In the genomic region with DNA sequence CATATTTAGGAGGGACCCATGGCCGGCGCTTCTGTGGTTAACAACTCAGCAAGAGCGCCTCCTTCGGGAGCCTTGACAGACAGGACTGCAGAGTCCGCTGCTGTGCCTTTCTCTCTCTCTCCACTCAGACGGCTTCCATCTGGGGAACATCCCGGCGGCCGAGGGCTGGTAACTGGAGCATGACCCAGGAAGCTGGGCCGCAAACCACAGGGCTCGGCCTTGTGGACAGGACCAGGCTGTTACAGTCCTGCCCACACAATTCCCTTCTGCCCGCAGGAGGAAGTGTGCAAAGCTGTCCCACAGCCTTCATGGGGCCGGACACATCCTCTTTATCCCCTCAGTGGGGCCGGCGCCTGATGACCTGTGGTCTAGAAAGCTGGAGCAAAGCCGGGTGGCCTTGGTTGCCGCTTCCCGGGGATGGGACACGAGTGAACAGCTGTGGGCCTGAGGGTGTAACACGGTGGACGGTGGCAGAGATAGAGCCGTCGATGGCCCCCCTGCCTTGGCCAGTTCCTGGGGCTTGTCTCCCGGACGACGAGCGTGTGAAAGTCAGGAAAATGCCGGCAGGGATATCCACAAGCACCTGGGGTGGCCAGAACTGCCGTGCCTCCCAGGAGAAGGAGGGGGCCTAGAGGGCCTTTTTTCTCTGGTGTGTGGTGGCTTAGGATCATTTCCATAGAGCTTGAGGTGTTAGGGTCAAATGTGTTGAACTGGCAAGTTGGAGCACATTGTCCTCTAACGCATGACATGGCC, we compare ENCODE assay signal across 10 cellular contexts. TPM values are rescaled to one million over a fixed set of nuclear protein-coding genes. Genes with fewer than 3 reads are reported as not detected.
DNase-seq lines count a peak whose midpoint lies in the region; ATAC-seq and TF ChIP-seq lines count a peak whose summit lies in the region.
"Had no signal": no experiment of that assay in that cellular context is flagged by ENCODE, and none has a peak within 500 bp of the region (broad histone marks: within the 10 kb centered on the region; RNA-seq: fewer than 3 reads in every experiment).

No MANE protein-coding gene starts in this region.

- ATAC-seq in naive thymus-derived CD4-positive, alpha-beta T cell: no peak
- ATAC-seq in GM18907 (IDR thresholded peaks at IDR 0.05; ENCODE audit: unreplicated experiment): no peak
- ATAC-seq: activated CD8-positive, alpha-beta memory T cell treated with anti-CD3 and anti-CD28 coated beads, Interleukin-2, amount 10 ng/mL, durations not matched to agents 7 days and 5 days had no signal

- H3K27me3 Mint-ChIP-seq in naive thymus-derived CD4-positive, alpha-beta T cell: peaks cover 0 to 15% (median 4%) of the 10 kb centered on the region in 5 donors
- H3K27me3 Mint-ChIP-seq: activated CD8-positive, alpha-beta memory T cell treated with anti-CD3 and anti-CD28 coated beads, Interleukin-2, amount 10 ng/mL, durations not matched to agents 7 days and 5 days had no signal

- H3K9me3 Mint-ChIP-seq in naive thymus-derived CD4-positive, alpha-beta T cell: no peaks in the 10 kb centered on the region

- intact Hi-C loops in naive thymus-derived CD4-positive, alpha-beta T cell (cut with micrococcal nuclease): loop anchor here (1.0 to 5.0 kb wide), 3 partner anchors 283 to 450 kb away; no protein-coding TSS in a partner anchor

- no peaks in the 10 kb centered on the region for H3K9me2 ChIP-seq in hepatocyte (replicated peaks; ENCODE audit: insufficient read depth)

- no peaks in the 10 kb centered on the region for H3K36me3 ChIP-seq in hepatocyte (replicated peaks; ENCODE audit: insufficient read depth, low read depth)
- no peaks in the 10 kb centered on the region for H3K36me3 ChIP-seq in naive thymus-derived CD4-positive, alpha-beta T cell (ENCODE audit: control insufficient read depth in 2 of 3, insufficient read depth in 3 of 3, low read length in 3 of 3)

- CTCF ChIA-PET in naive thymus-derived CD4-positive, alpha-beta T cell (lab: Charles Lee): no interaction called here

- peak overlapping the region; percentile 54 for H3K4me2 ChIP-seq in hepatocyte

- peak; percentile 37 for TF ChIP-seq CTCF in hepatocyte (IDR thresholded peaks at IDR 0.05; ENCODE audit: poor library complexity)

- H3K79me2 ChIP-seq in hepatocyte: no peaks in the 10 kb centered on the region

- DNase-seq in H4 (ENCODE audit: low spot score) (peak; percentile 95), astrocyte of the hippocampus (ENCODE audit: low read depth, low spot score) (peak; percentile 80), hepatocyte (ENCODE audit: low spot score) (peak; percentile 66), LoVo (ENCODE audit: low spot score) (no peak), NCI-H748 (lab: John Stamatoyannopoulos, UW; ENCODE audit: unreplicated experiment) (no peak)
- no peak for DNase-seq in naive thymus-derived CD4-positive, alpha-beta T cell
- DNase-seq: activated CD8-positive, alpha-beta memory T cell treated with anti-CD3 and anti-CD28 coated beads, Interleukin-2, amount 10 ng/mL, durations not matched to agents 7 days and 5 days; naive B cell had no signal

- H3K36me3 Mint-ChIP-seq in naive thymus-derived CD4-positive, alpha-beta T cell: no peaks in the 10 kb centered on the region
- H3K36me3 Mint-ChIP-seq: activated CD8-positive, alpha-beta memory T cell treated with anti-CD3 and anti-CD28 coated beads, Interleukin-2, amount 10 ng/mL, durations not matched to agents 7 days and 5 days; naive B cell had no signal

- 66% methylated on average over 30 of the region's 30 CpGs for WGBS in hepatocyte (ENCODE audit: low lambda C conversion rate, missing lambda C conversion rate)

- H3K4me3 Mint-ChIP-seq in naive thymus-derived CD4-positive, alpha-beta T cell: peak overlapping the region in 1 of 10 donors; percentile 26
- H3K4me3 Mint-ChIP-seq: activated CD8-positive, alpha-beta memory T cell treated with anti-CD3 and anti-CD28 coated beads, Interleukin-2, amount 10 ng/mL, durations not matched to agents 7 days and 5 days; naive B cell had no signal

- peaks cover 0 to 3% (median 0%) of the 10 kb centered on the region in 7 donors for H3K4me1 Mint-ChIP-seq in naive thymus-derived CD4-positive, alpha-beta T cell
- H3K4me1 Mint-ChIP-seq: activated CD8-positive, alpha-beta memory T cell treated with anti-CD3 and anti-CD28 coated beads, Interleukin-2, amount 10 ng/mL, durations not matched to agents 7 days and 5 days had no signal

- no peak overlapping the region for H3K27ac Mint-ChIP-seq in naive thymus-derived CD4-positive, alpha-beta T cell
- H3K27ac Mint-ChIP-seq: activated CD8-positive, alpha-beta memory T cell treated with anti-CD3 and anti-CD28 coated beads, Interleukin-2, amount 10 ng/mL, durations not matched to agents 7 days and 5 days had no signal

- H3K9me3 ChIP-seq in hepatocyte (ENCODE audit: low read depth): no peaks in the 10 kb centered on the region
- no peaks in the 10 kb centered on the region for H3K9me3 ChIP-seq in naive thymus-derived CD4-positive, alpha-beta T cell (ENCODE audit: control insufficient read depth in 2 of 3, low read length in 3 of 3)

- H4K20me1 ChIP-seq in hepatocyte (ENCODE audit: insufficient read depth, poor library complexity, severe bottlenecking): no peaks in the 10 kb centered on the region

- H3K4me3 ChIP-seq in hepatocyte (no peak overlapping the region), skin epidermis (no peak overlapping the region)
- H3K4me3 ChIP-seq in naive thymus-derived CD4-positive, alpha-beta T cell (ENCODE audit: low read length): no peak overlapping the region

- H3K27ac ChIP-seq in hepatocyte (peak overlapping the region; percentile 87), skin epidermis (peak overlapping the region in 20 of 21 experiments; percentile 36 to 92 (median 76))
- H3K27ac ChIP-seq in naive thymus-derived CD4-positive, alpha-beta T cell (ENCODE audit: low read depth, low read length): no peak overlapping the region

- H3K4me1 ChIP-seq in hepatocyte (ENCODE audit: insufficient read depth): peaks cover 40% of the 10 kb centered on the region
- H3K4me1 ChIP-seq in naive thymus-derived CD4-positive, alpha-beta T cell (ENCODE audit: control insufficient read depth in 2 of 2, insufficient read depth in 2 of 2, low read length in 2 of 2): no peaks in the 10 kb centered on the region

- H2AFZ ChIP-seq in hepatocyte: no peak overlapping the region

- H3K27me3 ChIP-seq in hepatocyte: no peaks in the 10 kb centered on the region
- H3K27me3 ChIP-seq in naive thymus-derived CD4-positive, alpha-beta T cell (ENCODE audit: control insufficient read depth in 2 of 2, insufficient read depth in 2 of 2, low read length in 2 of 2): no peaks in the 10 kb centered on the region

- POLR2A ChIA-PET in naive thymus-derived CD4-positive, alpha-beta T cell (lab: Charles Lee): no interaction called here

RNA-seq across cellular contexts. Expression of a gene that starts 50.1 kb away (rescaled TPM):
- total RNA-seq in H4 (2014; rRNA removed; shearing (Covaris generic)): 0.37 and 1.0 TPM in 2 replicates
- 185 and 201 TPM in 2 replicates for total RNA-seq in hepatocyte
- polyA plus RNA-seq in hepatocyte: 669 and 709 TPM in 2 replicates
- 1 to 10 TPM in 1 of 5 experiments, under 1 TPM in 1, not detected in 3; 0.11 to 1.1 TPM for total RNA-seq in naive thymus-derived CD4-positive, alpha-beta T cell
- polyA plus RNA-seq in naive thymus-derived CD4-positive, alpha-beta T cell: not detected

Comparison
In these comparisons a context has a peak if more than half of its experiments do, and no peak if none do; other contexts are left out.
1. DNase-seq: peak in H4 (single experiment), astrocyte of the hippocampus (single experiment) and hepatocyte (single experiment); none in naive thymus-derived CD4-positive, alpha-beta T cell (0 of 9), LoVo (single experiment) and NCI-H748 (single experiment).
2. RNA of a gene that starts 50.1 kb away (total RNA-seq): 185 to 201 TPM in hepatocyte; 0.37 to 1.0 TPM in H4 and 0.11 to 1.1 TPM in naive thymus-derived CD4-positive, alpha-beta T cell; every median in the first group is over 10 times any median in the second.